11 cellular contexts compared by ENCODE assay signal in the genomic region with DNA sequence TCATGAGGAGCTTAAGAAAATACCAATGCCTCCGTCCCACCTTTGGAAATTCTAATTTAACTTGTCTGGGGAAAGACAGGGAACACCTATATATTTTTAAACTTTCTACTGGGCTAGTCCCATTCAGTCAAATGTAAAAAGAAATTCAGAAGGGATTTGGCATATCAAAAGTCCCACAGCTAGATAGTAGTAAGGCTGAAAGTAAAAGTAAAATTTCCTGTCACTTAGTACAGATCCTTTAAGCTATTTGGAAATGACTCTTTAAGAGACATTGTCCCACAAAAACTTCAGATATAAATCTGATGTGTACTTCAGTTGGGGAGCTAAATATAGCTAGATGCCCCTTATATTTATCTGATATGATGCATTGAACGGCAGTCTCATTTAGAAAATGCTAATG.
"Had no signal": no experiment of that assay in that cellular context is flagged by ENCODE, and none has a peak within 500 bp of the region (broad histone marks: within the 10 kb centered on the region; RNA-seq: fewer than 3 reads in every experiment).

No MANE protein-coding gene starts in this region.

- H3K4me1 ChIP-seq: esophagus squamous epithelium, right atrium auricular region, stomach had no signal

- ATAC-seq: naive thymus-derived CD4-positive, alpha-beta T cell had no signal

- H3K9me3 Mint-ChIP-seq: activated naive CD4-positive, alpha-beta T cell treated with anti-CD3 and anti-CD28 coated beads for 36 hours had no signal

- DNase-seq: activated CD4-positive, alpha-beta T cell treated with anti-CD3 and anti-CD28 coated beads for 48 hours; activated naive CD4-positive, alpha-beta T cell treated with anti-CD3 and anti-CD28 coated beads for 36 hours; esophagus squamous epithelium; foreskin fibroblast; mammary epithelial cell; naive thymus-derived CD4-positive, alpha-beta T cell; stomach had no signal

- H3K36me3 ChIP-seq: cardiac muscle cell, esophagus squamous epithelium, neutrophil, right atrium auricular region, stomach had no signal

- H3K4me3 ChIP-seq: cardiac muscle cell, esophagus squamous epithelium, right atrium auricular region, skin epidermis, stomach had no signal

- H3K27ac Mint-ChIP-seq: activated naive CD4-positive, alpha-beta T cell treated with anti-CD3 and anti-CD28 coated beads for 36 hours; naive thymus-derived CD4-positive, alpha-beta T cell had no signal

- H3K9me3 ChIP-seq: esophagus squamous epithelium, neutrophil, right atrium auricular region, stomach had no signal

- H3K36me3 Mint-ChIP-seq: naive thymus-derived CD4-positive, alpha-beta T cell had no signal

- H3K27me3 ChIP-seq: cardiac muscle cell, esophagus squamous epithelium, neutrophil, right atrium auricular region, stomach had no signal

- H3K27ac ChIP-seq: cardiac muscle cell, esophagus squamous epithelium, neutrophil, right atrium auricular region, skin epidermis, stomach had no signal

- H3K4me3 Mint-ChIP-seq: activated naive CD4-positive, alpha-beta T cell treated with anti-CD3 and anti-CD28 coated beads for 36 hours; naive thymus-derived CD4-positive, alpha-beta T cell had no signal

- H3K27me3 Mint-ChIP-seq: naive thymus-derived CD4-positive, alpha-beta T cell had no signal
